Comparison of ENCODE assay signal across 7 cellular contexts in genomic region chr2:9753665-9754531, GRCh38.
DNase-seq lines count a peak whose midpoint lies in the region; ATAC-seq and TF ChIP-seq lines count a peak whose summit lies in the region.

No MANE protein-coding gene starts in this region.

- H3K9me3 ChIP-seq in stomach, result no peaks in the 10 kb centered on the region

- peak overlapping the region; percentile 14 to 41 (median 24) for H3K4me3 ChIP-seq in stomach

- no peak for TF ChIP-seq CTCF in stomach (IDR thresholded peaks at IDR 0.05)

- DNase-seq in activated CD8-positive, alpha-beta memory T cell treated with anti-CD3 and anti-CD28 coated beads, Interleukin-2, amount 50 U/mL, for 48 hours, result peak; percentile 84
- peak; percentile 33 for DNase-seq in kidney tubule cell (ENCODE audit: low spot score)
- peak; percentile 70 for DNase-seq in stomach
- DNase-seq in iPS-NIHi11 (ENCODE audit: low spot score), result no peak

- peaks cover 0 to 27% (median 0%) of the 10 kb centered on the region in 3 donors for H3K27me3 ChIP-seq in stomach

- H3K36me3 ChIP-seq in stomach, result no peaks in the 10 kb centered on the region

- intact Hi-C loops in stomach (cut with DNase I; ENCODE audit: low total_unique reads), result no loop called here

- ATAC-seq in HG03097 (IDR thresholded peaks at IDR 0.05; ENCODE audit: low FRiP score, unreplicated experiment), result peak; percentile 39
- no peak for ATAC-seq in GM21360 (IDR thresholded peaks at IDR 0.05; ENCODE audit: unreplicated experiment)
- no peak for ATAC-seq in GM19023 (IDR thresholded peaks at IDR 0.05; ENCODE audit: unreplicated experiment)

- peaks cover 18 to 40% (median 32%) of the 10 kb centered on the region in 4 donors for H3K4me1 ChIP-seq in stomach

- TF ChIP-seq POLR2A in stomach (IDR thresholded peaks at IDR 0.05), result no peak

- H3K27ac ChIP-seq in stomach, result peak overlapping the region in 3 of 5 donors; percentile 29 to 42 (median 38)

- no peak for TF ChIP-seq EP300 in stomach (IDR thresholded peaks at IDR 0.05)

- 20 to 51% (median 32%) methylated on average over 23 to 36 of the region's 36 CpGs for WGBS in stomach, 5 donors
